1 cellular context compared by ENCODE assay signal in genomic region chr7:80127412-80128150, GRCh38.
TF ChIP-seq lines count a peak whose summit lies in the region.

No MANE protein-coding gene starts in this region.

TF ChIP-seq in H1, 55 proteins besides CTCF, POLR2A, EP300 and RAD21 (continued from another document):
- TF ChIP-seq CHD1 (IDR thresholded peaks at IDR 0.05; ENCODE audit: low read depth, low read length) (no peak), YY1 (IDR thresholded peaks at IDR 0.05; ENCODE audit: low read depth, low read length) (no peak), EGR1 (IDR thresholded peaks at IDR 0.05; ENCODE audit: borderline replicate concordance, low read depth, low read length) (no peak), MAFK (IDR thresholded peaks at IDR 0.05; ENCODE audit: low read depth, low read length) (peak; percentile 92), TAF7 (optimal IDR thresholded peaks at IDR 0.05; ENCODE audit: borderline replicate concordance, low read depth, low read length) (no peak), SP4 (IDR thresholded peaks at IDR 0.05; ENCODE audit: low read length) (no peak), SRF (IDR thresholded peaks at IDR 0.05; ENCODE audit: low read depth, low read length) (no peak), SIN3A (conservative IDR thresholded peaks at IDR 0.05 in 1 of 2, IDR thresholded peaks at IDR 0.05 in 1 of 2; ENCODE audit: low read depth in 1 of 2, low read length in 2 of 2) (peak; percentile 82 to 86; a peak in 2 of 4 replicates), NRF1 (IDR thresholded peaks at IDR 0.05; ENCODE audit: low read depth, low read length) (no peak), TCF12 (IDR thresholded peaks at IDR 0.05; ENCODE audit: low read depth, low read length) (peak; percentile 92), KDM1A (IDR thresholded peaks at IDR 0.05; ENCODE audit: borderline replicate concordance, low read length) (peak; percentile 80; the same call in 1 of the 2 replicates), CEBPB (IDR thresholded peaks at IDR 0.05; ENCODE audit: low read depth, low read length) (no peak), CTBP2 (IDR thresholded peaks at IDR 0.05; ENCODE audit: borderline replicate concordance, insufficient read depth, insufficient read length, low read length) (no peak), ASH2L (IDR thresholded peaks at IDR 0.05; ENCODE audit: low read length) (no peak), GTF2F1 (IDR thresholded peaks at IDR 0.05; ENCODE audit: borderline replicate concordance, low read depth, low read length) (no peak), TEAD4 (IDR thresholded peaks at IDR 0.05; ENCODE audit: low read depth, low read length) (peak; percentile 88), E2F6 (IDR thresholded peaks at IDR 0.05) (no peak), SP2 (IDR thresholded peaks at IDR 0.05; ENCODE audit: low read length) (no peak), RNF2 (IDR thresholded peaks at IDR 0.05; ENCODE audit: borderline replicate concordance, low read depth, low read length, missing control alignments, poor library complexity, severe bottlenecking) (no peak), TBP (IDR thresholded peaks at IDR 0.05; ENCODE audit: low read depth, low read length) (no peak), ATF2 (IDR thresholded peaks at IDR 0.05; ENCODE audit: low read length) (peak; percentile 80; the same call in 1 of the 2 replicates), GABPA (IDR thresholded peaks at IDR 0.05; ENCODE audit: borderline replicate concordance, insufficient read depth, low read length) (no peak), CHD7 (IDR thresholded peaks at IDR 0.05; ENCODE audit: insufficient replicate concordance, low read length) (peak; percentile 70), RFX5 (IDR thresholded peaks at IDR 0.05; ENCODE audit: borderline replicate concordance, low read depth, low read length) (no peak), POU5F1 (IDR thresholded peaks at IDR 0.05; ENCODE audit: low read depth, low read length) (peak; percentile 55; the same call in 1 of the 2 replicates), ATF3 (IDR thresholded peaks at IDR 0.05; ENCODE audit: insufficient read depth, low read depth, low read length) (no peak), SUZ12 (IDR thresholded peaks at IDR 0.05; ENCODE audit: low read length) (no peak), USF2 (IDR thresholded peaks at IDR 0.05; ENCODE audit: low read length) (no peak), BRCA1 (IDR thresholded peaks at IDR 0.05; ENCODE audit: low read depth, low read length) (no peak), BCL11A (IDR thresholded peaks at IDR 0.05; ENCODE audit: low read depth in 2 of 2, low read length in 2 of 2) (peak; percentile 73 to 82), MAX (IDR thresholded peaks at IDR 0.05) (peak; percentile 78), SP1 (IDR thresholded peaks at IDR 0.05; ENCODE audit: low read depth, low read length) (peak; percentile 90), TAF1 (IDR thresholded peaks at IDR 0.05; ENCODE audit: low read depth, low read length) (no peak), POLR2AphosphoS5 (IDR thresholded peaks at IDR 0.05; ENCODE audit: low read depth, low read length) (no peak), FOSL1 (IDR thresholded peaks at IDR 0.05; ENCODE audit: insufficient read depth, low read depth, low read length) (no peak), HDAC2 (IDR thresholded peaks at IDR 0.05; ENCODE audit: borderline replicate concordance in 1 of 2, low read depth in 2 of 2, low read length in 2 of 2) (peak in 1 of 2 experiments; percentile 90; a peak in 3 of 4 replicates), JUND (IDR thresholded peaks at IDR 0.05; ENCODE audit: low read length) (no peak), KDM4A (IDR thresholded peaks at IDR 0.05; ENCODE audit: low read depth, low read length, severe bottlenecking) (no peak), JUN (IDR thresholded peaks at IDR 0.05; ENCODE audit: low read depth, low read length) (no peak), KDM5A (IDR thresholded peaks at IDR 0.05; ENCODE audit: low read length) (no peak)
